Comparison of ENCODE assay signal across 1 cellular context in the genomic region with DNA sequence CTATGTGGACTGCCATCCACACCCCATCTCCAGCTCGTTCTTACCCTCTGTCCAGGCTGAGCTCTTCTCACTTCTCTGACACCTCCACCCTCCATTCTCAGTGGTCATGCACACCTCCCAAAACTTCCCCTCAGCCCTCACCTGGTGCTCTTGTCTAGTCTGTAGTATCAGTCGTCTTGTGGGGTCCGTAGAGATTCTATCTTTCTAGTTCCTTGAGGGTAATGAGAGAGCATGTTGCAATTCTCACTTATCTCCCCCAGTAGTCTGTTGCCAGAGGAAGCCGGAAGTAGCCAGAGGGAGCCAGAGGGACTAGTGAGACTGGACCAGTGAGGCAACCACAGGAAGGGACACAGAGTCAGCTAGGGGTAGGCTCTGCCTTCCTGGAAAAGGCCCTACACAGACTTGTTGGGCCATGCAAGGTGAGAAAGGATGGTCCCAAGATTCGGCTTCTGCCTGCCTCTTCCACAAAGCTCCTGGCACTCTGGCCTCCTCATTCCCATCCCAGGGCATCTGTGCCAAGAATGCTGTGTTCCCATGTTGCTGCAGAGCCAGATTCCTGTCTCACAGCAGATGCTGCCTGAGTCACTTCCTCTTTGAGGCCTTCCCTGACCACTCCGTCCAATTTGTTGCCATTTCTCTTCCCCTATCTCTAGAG.
TF ChIP-seq lines count a peak whose summit lies in the region.

No MANE protein-coding gene starts in this region.

TF ChIP-seq in K562, 482 proteins besides CTCF, POLR2A, EP300 and RAD21 (continued from another document and continues in another):
- TF ChIP-seq, protein P1, sequence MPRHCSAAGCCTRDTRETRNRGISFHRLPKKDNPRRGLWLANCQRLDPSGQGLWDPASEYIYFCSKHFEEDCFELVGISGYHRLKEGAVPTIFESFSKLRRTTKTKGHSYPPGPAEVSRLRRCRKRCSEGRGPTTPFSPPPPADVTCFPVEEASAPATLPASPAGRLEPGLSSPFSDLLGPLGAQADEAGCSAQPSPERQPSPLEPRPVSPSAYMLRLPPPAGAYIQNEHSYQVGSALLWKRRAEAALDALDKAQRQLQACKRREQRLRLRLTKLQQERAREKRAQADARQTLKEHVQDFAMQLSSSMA (CRISPR knock-in tag; IDR thresholded peaks at IDR 0.05), result no peak
- TF ChIP-seq DEAF1 (CRISPR knock-in tag; IDR thresholded peaks at IDR 0.05) (no peak), ZBTB40 (IDR thresholded peaks at IDR 0.05) (peak; percentile 55), ZBTB40 (CRISPR knock-in tag; IDR thresholded peaks at IDR 0.05) (no peak), HLTF (IDR thresholded peaks at IDR 0.05) (no peak), RNF2 (IDR thresholded peaks at IDR 0.05) (no peak), MLX (CRISPR knock-in tag; conservative IDR thresholded peaks at IDR 0.05) (no peak), HDAC1 (IDR thresholded peaks at IDR 0.05) (no peak), MTA1 (IDR thresholded peaks at IDR 0.05; ENCODE audit: borderline replicate concordance) (no peak), ZNF436 (CRISPR knock-in tag; IDR thresholded peaks at IDR 0.05) (no peak), KDM2B (CRISPR knock-in tag; IDR thresholded peaks at IDR 0.05) (no peak), BRD4 (IDR thresholded peaks at IDR 0.05) (no peak), RBM14 (IDR thresholded peaks at IDR 0.05; ENCODE audit: borderline replicate concordance, insufficient read depth, low read depth, low read length) (no peak), MAX (CRISPR knock-in tag; IDR thresholded peaks at IDR 0.05) (no peak), HNRNPLL (IDR thresholded peaks at IDR 0.05; ENCODE audit: low read depth, low read length, poor library complexity, severe bottlenecking) (no peak), HNRNPUL1 (IDR thresholded peaks at IDR 0.05; ENCODE audit: low read length) (no peak), HNRNPH1 (optimal IDR thresholded peaks at IDR 0.05; ENCODE audit: low read depth, low read length) (no peak), SOX6 (IDR thresholded peaks at IDR 0.05) (0 out of 2 replicates have a peak, but pooled peaks have one; percentile 22), CHD2 (IDR thresholded peaks at IDR 0.05; ENCODE audit: low read depth, low read length) (no peak), ZSCAN32 (CRISPR knock-in tag; IDR thresholded peaks at IDR 0.05) (no peak), ZNF316 (IDR thresholded peaks at IDR 0.05) (no peak), YBX1 (IDR thresholded peaks at IDR 0.05) (no peak), HOXB6 (CRISPR knock-in tag; IDR thresholded peaks at IDR 0.05; ENCODE audit: borderline replicate concordance) (no peak), NFE2 (IDR thresholded peaks at IDR 0.05; ENCODE audit: low read depth) (no peak), HMGXB4 (CRISPR knock-in tag; IDR thresholded peaks at IDR 0.05) (no peak)
- TF ChIP-seq, protein P2, sequence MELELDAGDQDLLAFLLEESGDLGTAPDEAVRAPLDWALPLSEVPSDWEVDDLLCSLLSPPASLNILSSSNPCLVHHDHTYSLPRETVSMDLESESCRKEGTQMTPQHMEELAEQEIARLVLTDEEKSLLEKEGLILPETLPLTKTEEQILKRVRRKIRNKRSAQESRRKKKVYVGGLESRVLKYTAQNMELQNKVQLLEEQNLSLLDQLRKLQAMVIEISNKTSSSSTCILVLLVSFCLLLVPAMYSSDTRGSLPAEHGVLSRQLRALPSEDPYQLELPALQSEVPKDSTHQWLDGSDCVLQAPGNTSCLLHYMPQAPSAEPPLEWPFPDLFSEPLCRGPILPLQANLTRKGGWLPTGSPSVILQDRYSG (tag; conservative IDR thresholded peaks at IDR 0.05; ENCODE audit: low read depth), result no peak
- TF ChIP-seq, protein P3, sequence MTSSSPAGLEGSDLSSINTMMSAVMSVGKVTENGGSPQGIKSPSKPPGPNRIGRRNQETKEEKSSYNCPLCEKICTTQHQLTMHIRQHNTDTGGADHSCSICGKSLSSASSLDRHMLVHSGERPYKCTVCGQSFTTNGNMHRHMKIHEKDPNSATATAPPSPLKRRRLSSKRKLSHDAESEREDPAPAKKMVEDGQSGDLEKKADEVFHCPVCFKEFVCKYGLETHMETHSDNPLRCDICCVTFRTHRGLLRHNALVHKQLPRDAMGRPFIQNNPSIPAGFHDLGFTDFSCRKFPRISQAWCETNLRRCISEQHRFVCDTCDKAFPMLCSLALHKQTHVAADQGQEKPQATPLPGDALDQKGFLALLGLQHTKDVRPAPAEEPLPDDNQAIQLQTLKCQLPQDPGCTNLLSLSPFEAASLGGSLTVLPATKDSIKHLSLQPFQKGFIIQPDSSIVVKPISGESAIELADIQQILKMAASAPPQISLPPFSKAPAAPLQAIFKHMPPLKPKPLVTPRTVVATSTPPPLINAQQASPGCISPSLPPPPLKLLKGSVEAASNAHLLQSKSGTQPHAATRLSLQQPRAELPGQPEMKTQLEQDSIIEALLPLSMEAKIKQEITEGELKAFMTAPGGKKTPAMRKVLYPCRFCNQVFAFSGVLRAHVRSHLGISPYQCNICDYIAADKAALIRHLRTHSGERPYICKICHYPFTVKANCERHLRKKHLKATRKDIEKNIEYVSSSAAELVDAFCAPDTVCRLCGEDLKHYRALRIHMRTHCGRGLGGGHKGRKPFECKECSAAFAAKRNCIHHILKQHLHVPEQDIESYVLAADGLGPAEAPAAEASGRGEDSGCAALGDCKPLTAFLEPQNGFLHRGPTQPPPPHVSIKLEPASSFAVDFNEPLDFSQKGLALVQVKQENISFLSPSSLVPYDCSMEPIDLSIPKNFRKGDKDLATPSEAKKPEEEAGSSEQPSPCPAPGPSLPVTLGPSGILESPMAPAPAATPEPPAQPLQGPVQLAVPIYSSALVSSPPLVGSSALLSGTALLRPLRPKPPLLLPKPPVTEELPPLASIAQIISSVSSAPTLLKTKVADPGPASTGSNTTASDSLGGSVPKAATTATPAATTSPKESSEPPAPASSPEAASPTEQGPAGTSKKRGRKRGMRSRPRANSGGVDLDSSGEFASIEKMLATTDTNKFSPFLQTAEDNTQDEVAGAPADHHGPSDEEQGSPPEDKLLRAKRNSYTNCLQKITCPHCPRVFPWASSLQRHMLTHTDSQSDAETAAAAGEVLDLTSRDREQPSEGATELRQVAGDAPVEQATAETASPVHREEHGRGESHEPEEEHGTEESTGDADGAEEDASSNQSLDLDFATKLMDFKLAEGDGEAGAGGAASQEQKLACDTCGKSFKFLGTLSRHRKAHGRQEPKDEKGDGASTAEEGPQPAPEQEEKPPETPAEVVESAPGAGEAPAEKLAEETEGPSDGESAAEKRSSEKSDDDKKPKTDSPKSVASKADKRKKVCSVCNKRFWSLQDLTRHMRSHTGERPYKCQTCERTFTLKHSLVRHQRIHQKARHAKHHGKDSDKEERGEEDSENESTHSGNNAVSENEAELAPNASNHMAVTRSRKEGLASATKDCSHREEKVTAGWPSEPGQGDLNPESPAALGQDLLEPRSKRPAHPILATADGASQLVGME (CRISPR knock-in tag; IDR thresholded peaks at IDR 0.05), result 0 out of 2 replicates have a peak, but pooled peaks have one; percentile 80
- TF ChIP-seq, protein P4, sequence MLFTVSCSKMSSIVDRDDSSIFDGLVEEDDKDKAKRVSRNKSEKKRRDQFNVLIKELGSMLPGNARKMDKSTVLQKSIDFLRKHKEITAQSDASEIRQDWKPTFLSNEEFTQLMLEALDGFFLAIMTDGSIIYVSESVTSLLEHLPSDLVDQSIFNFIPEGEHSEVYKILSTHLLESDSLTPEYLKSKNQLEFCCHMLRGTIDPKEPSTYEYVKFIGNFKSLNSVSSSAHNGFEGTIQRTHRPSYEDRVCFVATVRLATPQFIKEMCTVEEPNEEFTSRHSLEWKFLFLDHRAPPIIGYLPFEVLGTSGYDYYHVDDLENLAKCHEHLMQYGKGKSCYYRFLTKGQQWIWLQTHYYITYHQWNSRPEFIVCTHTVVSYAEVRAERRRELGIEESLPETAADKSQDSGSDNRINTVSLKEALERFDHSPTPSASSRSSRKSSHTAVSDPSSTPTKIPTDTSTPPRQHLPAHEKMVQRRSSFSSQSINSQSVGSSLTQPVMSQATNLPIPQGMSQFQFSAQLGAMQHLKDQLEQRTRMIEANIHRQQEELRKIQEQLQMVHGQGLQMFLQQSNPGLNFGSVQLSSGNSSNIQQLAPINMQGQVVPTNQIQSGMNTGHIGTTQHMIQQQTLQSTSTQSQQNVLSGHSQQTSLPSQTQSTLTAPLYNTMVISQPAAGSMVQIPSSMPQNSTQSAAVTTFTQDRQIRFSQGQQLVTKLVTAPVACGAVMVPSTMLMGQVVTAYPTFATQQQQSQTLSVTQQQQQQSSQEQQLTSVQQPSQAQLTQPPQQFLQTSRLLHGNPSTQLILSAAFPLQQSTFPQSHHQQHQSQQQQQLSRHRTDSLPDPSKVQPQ (CRISPR knock-in tag; IDR thresholded peaks at IDR 0.05; ENCODE audit: borderline replicate concordance), result no peak
